18 cellular contexts compared by ENCODE assay signal in genomic region chr3:79056498-79056897, GRCh38.
"Had no signal": no experiment of that assay in that cellular context is flagged by ENCODE, and none has a peak within 500 bp of the region (broad histone marks: within the 10 kb centered on the region; RNA-seq: fewer than 3 reads in every experiment).

No MANE protein-coding gene starts in this region.

- H3K27ac Mint-ChIP-seq: endodermal cell; naive thymus-derived CD4-positive, alpha-beta T cell; nephron progenitor cell; stimulated activated effector memory CD8-positive, alpha-beta T cell treated with anti-CD3 and anti-CD28 coated beads, Interleukin-12 subunit alpha, Interleukin-12 subunit beta, amount 100 ng/mL, for 72 hours had no signal

- H3K4me3 Mint-ChIP-seq: endodermal cell; nephron progenitor cell; stimulated activated effector memory CD8-positive, alpha-beta T cell treated with anti-CD3 and anti-CD28 coated beads, Interleukin-12 subunit alpha, Interleukin-12 subunit beta, amount 100 ng/mL, for 72 hours had no signal

- H3K27me3 Mint-ChIP-seq: naive thymus-derived CD4-positive, alpha-beta T cell had no signal

- H3K36me3 Mint-ChIP-seq: stimulated activated effector memory CD8-positive, alpha-beta T cell treated with anti-CD3 and anti-CD28 coated beads, Interleukin-12 subunit alpha, Interleukin-12 subunit beta, amount 100 ng/mL, for 72 hours had no signal

- H3K4me1 Mint-ChIP-seq: endodermal cell; naive thymus-derived CD4-positive, alpha-beta T cell; nephron progenitor cell; stimulated activated effector memory CD8-positive, alpha-beta T cell treated with anti-CD3 and anti-CD28 coated beads, Interleukin-12 subunit alpha, Interleukin-12 subunit beta, amount 100 ng/mL, for 72 hours had no signal

- DNase-seq: effector CD4-positive, alpha-beta T cell; endodermal cell; erythroblast; foreskin keratinocyte; mammary epithelial cell; naive thymus-derived CD4-positive, alpha-beta T cell; nephron progenitor cell; psoas muscle; retina; right lobe of liver; stimulated activated CD4-positive, alpha-beta T cell treated with anti-CD3 and anti-CD28 coated beads, Interleukin-4, amount 100 ng/mL, for 1 hour; stimulated activated CD8-positive, alpha-beta memory T cell treated with anti-CD3 and anti-CD28 coated beads, Interleukin-4, amount 100 ng/mL, for 48 hours; stimulated activated naive CD8-positive, alpha-beta T cell treated with anti-CD3 and anti-CD28 coated beads, Interleukin-15, Interleukin-2, amounts not matched to agents 100 U/mL and 50 U/mL, for 24 hours; thyroid gland; upper lobe of left lung; uterus had no signal

- ATAC-seq: foreskin keratinocyte; left lobe of liver; naive thymus-derived CD4-positive, alpha-beta T cell; psoas muscle; right lobe of liver; stimulated activated effector memory CD8-positive, alpha-beta T cell treated with anti-CD3 and anti-CD28 coated beads, Interleukin-12 subunit alpha, Interleukin-12 subunit beta, amount 100 ng/mL, for 72 hours; stimulated activated naive CD8-positive, alpha-beta T cell treated with anti-CD3 and anti-CD28 coated beads, Interleukin-15, Interleukin-2, amounts not matched to agents 100 U/mL and 50 U/mL, for 24 hours had no signal
